ENCODE assay signal across 23 cellular contexts in genomic region chr2:146388757-146389156, GRCh38.
DNase-seq lines count a peak whose midpoint lies in the region; ATAC-seq and TF ChIP-seq lines count a peak whose summit lies in the region.
"Had no signal": no experiment of that assay in that cellular context is flagged by ENCODE, and none has a peak within 500 bp of the region (broad histone marks: within the 10 kb centered on the region; RNA-seq: fewer than 3 reads in every experiment).

No MANE protein-coding gene starts in this region.

- no peaks in the 10 kb centered on the region for H3K36me3 Mint-ChIP-seq in HFFc6 (ENCODE audit: low read depth)
- no peaks in the 10 kb centered on the region for H3K36me3 Mint-ChIP-seq in stimulated activated effector memory CD8-positive, alpha-beta T cell treated with anti-CD3 and anti-CD28 coated beads, Interleukin-12 subunit alpha, Interleukin-12 subunit beta, amount 100 ng/mL, for 72 hours
- H3K36me3 Mint-ChIP-seq: naive B cell had no signal

- H3K27me3 Mint-ChIP-seq in HFFc6 (ENCODE audit: insufficient read depth), result no peaks in the 10 kb centered on the region
- H3K27me3 Mint-ChIP-seq: activated naive CD8-positive, alpha-beta T cell treated with anti-CD3 and anti-CD28 coated beads, Interleukin-2, amount 50 U/mL, for 24 hours; naive B cell had no signal

- no peak overlapping the region for H3K4me3 Mint-ChIP-seq in HFFc6
- H3K4me3 Mint-ChIP-seq in stimulated activated effector memory CD8-positive, alpha-beta T cell treated with anti-CD3 and anti-CD28 coated beads, Interleukin-12 subunit alpha, Interleukin-12 subunit beta, amount 100 ng/mL, for 72 hours, result no peak overlapping the region
- H3K4me3 Mint-ChIP-seq: activated naive CD8-positive, alpha-beta T cell treated with anti-CD3 and anti-CD28 coated beads, Interleukin-2, amount 50 U/mL, for 24 hours; GM23338; naive B cell; T-helper 1 cell treated with Interleukin-12 subunit alpha and Interleukin-12 subunit beta and Interleukin-4 antibody, amounts not matched to agents 30 μg/mL and 1 μg/mL, for 36 hours had no signal

- H3K9me3 ChIP-seq in A673 (ENCODE audit: low read depth, low read length, poor library complexity, severe bottlenecking) (no peaks in the 10 kb centered on the region), SK-N-MC (ENCODE audit: low read depth, low read length) (no peaks in the 10 kb centered on the region), body of pancreas (no peaks in the 10 kb centered on the region)
- H3K9me3 ChIP-seq: right lobe of liver, suprapubic skin had no signal

- intact Hi-C loops in A673 (cut with micrococcal nuclease; ENCODE audit: unreplicated experiment), result no loop called here
- intact Hi-C loops in body of pancreas (cut with DNase I), result no loop called here

- no peak overlapping the region for H3K9ac ChIP-seq in SK-N-MC (ENCODE audit: insufficient read length)

- no peak for ATAC-seq in body of pancreas
- no peak for ATAC-seq in HG03196 (IDR thresholded peaks at IDR 0.05; ENCODE audit: unreplicated experiment)
- ATAC-seq in stimulated activated effector memory CD8-positive, alpha-beta T cell treated with anti-CD3 and anti-CD28 coated beads, Interleukin-12 subunit alpha, Interleukin-12 subunit beta, amount 100 ng/mL, for 72 hours, result no peak
- ATAC-seq: activated naive CD8-positive, alpha-beta T cell treated with anti-CD3 and anti-CD28 coated beads, Interleukin-2, amount 50 U/mL, for 24 hours; GM23338; K562; right lobe of liver had no signal

- no peak overlapping the region for H3K4me3 ChIP-seq in A673 (ENCODE audit: low read depth, low read length, poor library complexity, severe bottlenecking)
- H3K4me3 ChIP-seq in SK-N-MC, result no peak overlapping the region
- H3K4me3 ChIP-seq in body of pancreas, result no peak overlapping the region
- H3K4me3 ChIP-seq: GM23338, K562, right lobe of liver, suprapubic skin had no signal

- CTCF ChIA-PET in A673 (lab: Charles Lee), result no interaction called here

- H3K4me1 ChIP-seq in A673 (ENCODE audit: insufficient read depth, low read length, poor library complexity, severe bottlenecking) (no peaks in the 10 kb centered on the region), body of pancreas (no peaks in the 10 kb centered on the region)
- H3K4me1 ChIP-seq: right lobe of liver, suprapubic skin had no signal

- H3K9me3 Mint-ChIP-seq in HFFc6, result peaks cover 9% of the 10 kb centered on the region
- peaks cover 5% of the 10 kb centered on the region for H3K9me3 Mint-ChIP-seq in stimulated activated effector memory CD8-positive, alpha-beta T cell treated with anti-CD3 and anti-CD28 coated beads, Interleukin-12 subunit alpha, Interleukin-12 subunit beta, amount 100 ng/mL, for 72 hours
- H3K9me3 Mint-ChIP-seq: GM23338; T-helper 1 cell treated with Interleukin-12 subunit alpha and Interleukin-12 subunit beta and Interleukin-4 antibody, amounts not matched to agents 30 μg/mL and 1 μg/mL, for 36 hours had no signal

- 47 to 64% methylated on average over 2 of the region's 2 CpGs for WGBS in body of pancreas, 2 donors

- H3K27me3 ChIP-seq in A673 (replicated peaks; ENCODE audit: insufficient read depth, low read depth, low read length, poor library complexity) (no peaks in the 10 kb centered on the region), body of pancreas (no peaks in the 10 kb centered on the region)
- H3K27me3 ChIP-seq: right lobe of liver, suprapubic skin had no signal

- no TSS peak for BruUV-seq in A673 (replicated peaks; lab: Mats Ljungman, UMichigan)

- no peak for TF ChIP-seq POLR2A in body of pancreas (IDR thresholded peaks at IDR 0.05)

- no peak for TF ChIP-seq CTCF in A673 (conservative IDR thresholded peaks at IDR 0.05; ENCODE audit: low read depth, low read length)
- TF ChIP-seq CTCF in HFFc6 (IDR thresholded peaks at IDR 0.05), result no peak
- no peak for TF ChIP-seq CTCF in body of pancreas (IDR thresholded peaks at IDR 0.05)

- H3K27ac ChIP-seq in A673 (ENCODE audit: low read depth, low read length, poor library complexity, severe bottlenecking), result no peak overlapping the region
- no peak overlapping the region for H3K27ac ChIP-seq in SK-N-MC
- no peak overlapping the region for H3K27ac ChIP-seq in body of pancreas
- H3K27ac ChIP-seq: right lobe of liver, suprapubic skin had no signal

- no peak overlapping the region for H3K27ac Mint-ChIP-seq in HFFc6
- no peak overlapping the region for H3K27ac Mint-ChIP-seq in stimulated activated effector memory CD8-positive, alpha-beta T cell treated with anti-CD3 and anti-CD28 coated beads, Interleukin-12 subunit alpha, Interleukin-12 subunit beta, amount 100 ng/mL, for 72 hours
- H3K27ac Mint-ChIP-seq: activated naive CD8-positive, alpha-beta T cell treated with anti-CD3 and anti-CD28 coated beads, Interleukin-2, amount 50 U/mL, for 24 hours; GM23338; naive B cell; T-helper 1 cell treated with Interleukin-12 subunit alpha and Interleukin-12 subunit beta and Interleukin-4 antibody, amounts not matched to agents 30 μg/mL and 1 μg/mL, for 36 hours had no signal

- H3K36me3 ChIP-seq in A673 (ENCODE audit: insufficient read depth, low read length, poor library complexity, severe bottlenecking) (no peaks in the 10 kb centered on the region), SK-N-MC (ENCODE audit: insufficient read depth, low read length) (no peaks in the 10 kb centered on the region), body of pancreas (replicated peaks in 1 of 2; ENCODE audit: insufficient read depth in 1 of 2, low read depth in 2 of 2) (no peaks in the 10 kb centered on the region)
- H3K36me3 ChIP-seq: right lobe of liver, suprapubic skin had no signal

- H3K4me1 Mint-ChIP-seq in HFFc6 (ENCODE audit: low read depth), result no peaks in the 10 kb centered on the region
- H3K4me1 Mint-ChIP-seq in stimulated activated effector memory CD8-positive, alpha-beta T cell treated with anti-CD3 and anti-CD28 coated beads, Interleukin-12 subunit alpha, Interleukin-12 subunit beta, amount 100 ng/mL, for 72 hours, result no peaks in the 10 kb centered on the region
- H3K4me1 Mint-ChIP-seq: activated naive CD8-positive, alpha-beta T cell treated with anti-CD3 and anti-CD28 coated beads, Interleukin-2, amount 50 U/mL, for 24 hours; GM23338 had no signal

- POLR2A ChIA-PET in A673 (lab: Charles Lee; ENCODE audit: low non-redundant PET), result no interaction called here

- DNase-seq in A673 (ENCODE audit: low spot score) (peak; percentile 33), HFFc6 (peak; percentile 2), SK-N-MC (ENCODE audit: low read depth, low spot score) (peak; percentile 57), foreskin melanocyte (peak; percentile 2), body of pancreas (no peak)
- no peak for DNase-seq in stimulated activated CD4-positive, alpha-beta T cell treated with anti-CD3 and anti-CD28 coated beads, Interleukin-2, amount 100 ng/mL, for 24 hours
- no peak for DNase-seq in stimulated activated effector memory CD8-positive, alpha-beta T cell treated with anti-CD3 and anti-CD28 coated beads, Interleukin-12 subunit alpha, Interleukin-12 subunit beta, amount 100 ng/mL, for 72 hours (ENCODE audit: low spot score in 2 of 2)
- DNase-seq: activated CD8-positive, alpha-beta memory T cell treated with anti-CD3 and anti-CD28 coated beads, Interleukin-2, amount 50 U/mL, for 4 hours; activated naive CD8-positive, alpha-beta T cell treated with anti-CD3 and anti-CD28 coated beads, Interleukin-2, amount 50 U/mL, for 24 hours; DMS153; foreskin fibroblast; hypothalamus; naive B cell; NCI-H1092; NCI-H510A treated with DMSO at 0.1 percent for 48 hours; right lobe of liver; SIG-M5; stimulated activated CD4-positive, alpha-beta T cell treated with anti-CD3 and anti-CD28 coated beads, Interleukin-15, amount 100 ng/mL, for 24 hours had no signal

Comparison
In these comparisons a context has a peak if more than half of its experiments do, and no peak if none do; other contexts are left out.
1. DNase-seq: peak in A673 (single experiment), HFFc6 (single experiment), SK-N-MC (single experiment) and foreskin melanocyte (single experiment); none in body of pancreas (0 of 4), stimulated activated CD4-positive, alpha-beta T cell treated with anti-CD3 and anti-CD28 coated beads, Interleukin-2, amount 100 ng/mL, for 24 hours (0 of 2) and stimulated activated effector memory CD8-positive, alpha-beta T cell treated with anti-CD3 and anti-CD28 coated beads, Interleukin-12 subunit alpha, Interleukin-12 subunit beta, amount 100 ng/mL, for 72 hours (0 of 2).